1 cellular context compared by ENCODE assay signal in the genomic region with DNA sequence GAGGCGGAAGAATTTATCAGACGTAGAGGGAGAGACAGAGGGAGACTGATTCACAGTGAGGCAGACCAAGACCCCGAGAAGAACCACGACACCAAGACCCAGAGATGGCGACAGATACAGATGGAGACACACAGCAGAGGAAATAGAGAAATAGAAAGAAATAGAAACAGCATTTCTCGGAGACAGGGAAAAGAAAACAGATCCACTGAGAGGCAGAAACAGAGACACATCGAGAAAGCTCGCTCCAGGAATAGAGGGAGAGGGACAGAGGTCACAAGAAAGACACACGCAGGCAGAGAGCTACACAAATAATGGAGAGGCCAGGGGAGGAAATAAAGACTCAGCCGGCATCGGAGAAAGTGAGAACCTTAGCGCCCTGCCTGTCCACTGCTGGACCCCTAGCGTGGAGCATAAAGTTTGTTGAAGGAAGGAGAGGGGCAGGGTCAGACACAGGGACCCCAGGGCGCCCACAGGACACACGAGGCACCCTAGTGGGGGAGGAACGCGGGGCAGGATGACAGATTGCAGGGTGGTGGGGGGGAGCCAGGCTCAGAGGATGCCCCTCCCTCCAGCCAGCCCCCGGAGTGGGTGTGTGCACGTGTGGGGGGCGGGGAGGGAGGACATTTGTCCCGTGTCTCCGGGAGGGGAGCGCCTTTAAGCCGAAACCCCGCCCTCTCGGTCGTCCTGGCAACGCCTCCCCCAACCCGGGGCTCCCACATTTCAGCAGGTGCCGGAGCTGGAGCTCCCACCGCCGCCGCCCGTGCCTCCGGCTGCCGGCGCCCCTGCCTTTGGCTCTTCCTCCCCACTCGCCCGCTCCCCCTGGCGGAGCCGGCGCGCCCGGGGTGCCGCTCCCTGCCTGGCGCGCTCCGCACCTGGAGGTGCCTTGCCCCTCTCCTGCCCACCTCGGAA.
TF ChIP-seq lines count a peak whose summit lies in the region.

Gene PRKCG (plus strand): TSS at position 716 of the 909 bp plus-strand sequence. CDS start 298 bp downstream, outside the sequence.

TF ChIP-seq in GM23338, 12 proteins besides CTCF, POLR2A, EP300 and RAD21 (continued from another document):
- TF ChIP-seq NANOG (IDR thresholded peaks at IDR 0.05; ENCODE audit: borderline replicate concordance) = no peak
- TF ChIP-seq, protein P1, sequence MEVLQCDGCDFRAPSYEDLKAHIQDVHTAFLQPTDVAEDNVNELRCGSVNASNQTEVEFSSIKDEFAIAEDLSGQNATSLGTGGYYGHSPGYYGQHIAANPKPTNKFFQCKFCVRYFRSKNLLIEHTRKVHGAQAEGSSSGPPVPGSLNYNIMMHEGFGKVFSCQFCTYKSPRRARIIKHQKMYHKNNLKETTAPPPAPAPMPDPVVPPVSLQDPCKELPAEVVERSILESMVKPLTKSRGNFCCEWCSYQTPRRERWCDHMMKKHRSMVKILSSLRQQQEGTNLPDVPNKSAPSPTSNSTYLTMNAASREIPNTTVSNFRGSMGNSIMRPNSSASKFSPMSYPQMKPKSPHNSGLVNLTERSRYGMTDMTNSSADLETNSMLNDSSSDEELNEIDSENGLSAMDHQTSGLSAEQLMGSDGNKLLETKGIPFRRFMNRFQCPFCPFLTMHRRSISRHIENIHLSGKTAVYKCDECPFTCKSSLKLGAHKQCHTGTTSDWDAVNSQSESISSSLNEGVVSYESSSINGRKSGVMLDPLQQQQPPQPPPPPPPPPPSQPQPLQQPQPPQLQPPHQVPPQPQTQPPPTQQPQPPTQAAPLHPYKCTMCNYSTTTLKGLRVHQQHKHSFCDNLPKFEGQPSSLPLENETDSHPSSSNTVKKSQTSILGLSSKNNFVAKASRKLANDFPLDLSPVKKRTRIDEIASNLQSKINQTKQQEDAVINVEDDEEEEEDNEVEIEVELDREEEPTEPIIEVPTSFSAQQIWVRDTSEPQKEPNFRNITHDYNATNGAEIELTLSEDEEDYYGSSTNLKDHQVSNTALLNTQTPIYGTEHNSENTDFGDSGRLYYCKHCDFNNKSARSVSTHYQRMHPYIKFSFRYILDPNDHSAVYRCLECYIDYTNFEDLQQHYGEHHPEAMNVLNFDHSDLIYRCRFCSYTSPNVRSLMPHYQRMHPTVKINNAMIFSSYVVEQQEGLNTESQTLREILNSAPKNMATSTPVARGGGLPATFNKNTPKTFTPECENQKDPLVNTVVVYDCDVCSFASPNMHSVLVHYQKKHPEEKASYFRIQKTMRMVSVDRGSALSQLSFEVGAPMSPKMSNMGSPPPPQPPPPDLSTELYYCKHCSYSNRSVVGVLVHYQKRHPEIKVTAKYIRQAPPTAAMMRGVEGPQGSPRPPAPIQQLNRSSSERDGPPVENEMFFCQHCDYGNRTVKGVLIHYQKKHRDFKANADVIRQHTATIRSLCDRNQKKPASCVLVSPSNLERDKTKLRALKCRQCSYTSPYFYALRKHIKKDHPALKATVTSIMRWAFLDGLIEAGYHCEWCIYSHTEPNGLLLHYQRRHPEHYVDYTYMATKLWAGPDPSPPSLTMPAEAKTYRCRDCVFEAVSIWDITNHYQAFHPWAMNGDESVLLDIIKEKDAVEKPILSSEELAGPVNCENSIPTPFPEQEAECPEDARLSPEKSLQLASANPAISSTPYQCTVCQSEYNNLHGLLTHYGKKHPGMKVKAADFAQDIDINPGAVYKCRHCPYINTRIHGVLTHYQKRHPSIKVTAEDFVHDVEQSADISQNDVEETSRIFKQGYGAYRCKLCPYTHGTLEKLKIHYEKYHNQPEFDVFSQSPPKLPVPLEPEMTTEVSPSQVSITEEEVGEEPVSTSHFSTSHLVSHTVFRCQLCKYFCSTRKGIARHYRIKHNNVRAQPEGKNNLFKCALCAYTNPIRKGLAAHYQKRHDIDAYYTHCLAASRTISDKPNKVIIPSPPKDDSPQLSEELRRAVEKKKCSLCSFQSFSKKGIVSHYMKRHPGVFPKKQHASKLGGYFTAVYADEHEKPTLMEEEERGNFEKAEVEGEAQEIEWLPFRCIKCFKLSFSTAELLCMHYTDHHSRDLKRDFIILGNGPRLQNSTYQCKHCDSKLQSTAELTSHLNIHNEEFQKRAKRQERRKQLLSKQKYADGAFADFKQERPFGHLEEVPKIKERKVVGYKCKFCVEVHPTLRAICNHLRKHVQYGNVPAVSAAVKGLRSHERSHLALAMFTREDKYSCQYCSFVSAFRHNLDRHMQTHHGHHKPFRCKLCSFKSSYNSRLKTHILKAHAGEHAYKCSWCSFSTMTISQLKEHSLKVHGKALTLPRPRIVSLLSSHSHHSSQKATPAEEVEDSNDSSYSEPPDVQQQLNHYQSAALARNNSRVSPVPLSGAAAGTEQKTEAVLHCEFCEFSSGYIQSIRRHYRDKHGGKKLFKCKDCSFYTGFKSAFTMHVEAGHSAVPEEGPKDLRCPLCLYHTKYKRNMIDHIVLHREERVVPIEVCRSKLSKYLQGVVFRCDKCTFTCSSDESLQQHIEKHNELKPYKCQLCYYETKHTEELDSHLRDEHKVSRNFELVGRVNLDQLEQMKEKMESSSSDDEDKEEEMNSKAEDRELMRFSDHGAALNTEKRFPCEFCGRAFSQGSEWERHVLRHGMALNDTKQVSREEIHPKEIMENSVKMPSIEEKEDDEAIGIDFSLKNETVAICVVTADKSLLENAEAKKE (CRISPR knock-in tag; IDR thresholded peaks at IDR 0.05) = no peak
